14 cellular contexts compared by ENCODE assay signal in the genomic region with DNA sequence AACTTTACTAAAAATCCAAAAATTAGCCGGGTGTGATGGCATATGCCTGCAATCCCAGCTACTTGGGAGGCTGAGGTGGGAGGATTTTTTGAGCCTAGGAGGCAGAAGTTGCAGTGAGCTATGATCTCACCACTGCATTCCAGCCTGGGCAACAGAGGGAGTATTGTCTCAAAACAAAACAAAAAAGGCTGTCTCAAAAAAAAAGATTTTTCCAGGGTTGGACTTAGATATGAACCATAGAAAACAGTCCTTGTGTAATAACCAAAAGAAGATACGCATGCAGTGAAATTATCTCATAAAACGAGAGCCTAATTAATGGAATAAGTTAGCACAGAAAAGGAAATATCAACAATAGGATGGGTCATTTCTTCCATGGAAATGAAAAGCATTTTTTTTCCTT.
DNase-seq lines count a peak whose midpoint lies in the region; ATAC-seq and TF ChIP-seq lines count a peak whose summit lies in the region.
"Had no signal": no experiment of that assay in that cellular context is flagged by ENCODE, and none has a peak within 500 bp of the region (broad histone marks: within the 10 kb centered on the region; RNA-seq: fewer than 3 reads in every experiment).

No MANE protein-coding gene starts in this region.

- ATAC-seq in left ventricle myocardium superior, result peak; percentile 63
- no peak for ATAC-seq in HG02763 (IDR thresholded peaks at IDR 0.05; ENCODE audit: unreplicated experiment)
- ATAC-seq in GM18861 (IDR thresholded peaks at IDR 0.05; ENCODE audit: unreplicated experiment), result no peak
- ATAC-seq: CD8-positive, alpha-beta T cell; effector memory CD8-positive, alpha-beta T cell; pancreas had no signal

- TF ChIP-seq POLR2A in transverse colon (IDR thresholded peaks at IDR 0.05), result no peak

- TF ChIP-seq EP300 in transverse colon (IDR thresholded peaks at IDR 0.05; ENCODE audit: low read depth), result no peak

- DNase-seq in left ventricle myocardium superior (no peak), cardiac septum (ENCODE audit: low spot score) (no peak), astrocyte of the spinal cord (ENCODE audit: low read depth, low spot score) (peak; percentile 33), hepatocyte (ENCODE audit: low spot score) (no peak), transverse colon (no peak), putamen (ENCODE audit: low spot score) (no peak)
- DNase-seq: activated CD4-positive, alpha-beta T cell treated with anti-CD3 and anti-CD28 coated beads for 1 hour; CD8-positive, alpha-beta T cell; effector memory CD8-positive, alpha-beta T cell; MV-4-11; NCI-H774; pancreas had no signal

- H3K4me2 ChIP-seq in hepatocyte, result peak overlapping the region; percentile 53

- no peaks in the 10 kb centered on the region for H4K20me1 ChIP-seq in hepatocyte (ENCODE audit: insufficient read depth, poor library complexity, severe bottlenecking)

- TF ChIP-seq CTCF in astrocyte of the spinal cord (IDR thresholded peaks at IDR 0.05; ENCODE audit: low read depth, low read length) (no peak), hepatocyte (IDR thresholded peaks at IDR 0.05; ENCODE audit: poor library complexity) (no peak), transverse colon (IDR thresholded peaks at IDR 0.05) (no peak)

- H3K4me1 ChIP-seq in hepatocyte (ENCODE audit: insufficient read depth) (peaks cover 28% of the 10 kb centered on the region), transverse colon (peaks cover 0 to 7% (median 0%) of the 10 kb centered on the region in 4 donors)

- intact Hi-C loops in left ventricle myocardium superior (cut with micrococcal nuclease), result no loop called here
- intact Hi-C loops in cardiac septum (cut with DNase I), result no loop called here
- intact Hi-C loops in transverse colon (cut with DNase I; ENCODE audit: low total_unique reads), result no loop called here

- H3K27me3 ChIP-seq in hepatocyte (no peaks in the 10 kb centered on the region), transverse colon (no peaks in the 10 kb centered on the region)
- H3K27me3 ChIP-seq: pancreas had no signal

- whole genome bisulfite sequencing in hepatocyte (ENCODE audit: low lambda C conversion rate, missing lambda C conversion rate), result 83% methylated on average over 3 of the region's 3 CpGs
- WGBS in transverse colon (ENCODE audit: low coverage in 1 of 2), 2 donors, result 69 to 82% methylated on average over 3 of the region's 3 CpGs

- H3K4me3 ChIP-seq in astrocyte of the spinal cord (ENCODE audit: low read depth, low read length) (no peak overlapping the region), hepatocyte (no peak overlapping the region), transverse colon (no peak overlapping the region)
- H3K4me3 ChIP-seq: pancreas had no signal

- no peaks in the 10 kb centered on the region for H3K36me3 ChIP-seq in hepatocyte (replicated peaks; ENCODE audit: insufficient read depth, low read depth)
- H3K36me3 ChIP-seq in transverse colon, result no peaks in the 10 kb centered on the region
- H3K36me3 ChIP-seq: pancreas had no signal

- no peaks in the 10 kb centered on the region for H3K9me2 ChIP-seq in hepatocyte (replicated peaks; ENCODE audit: insufficient read depth)

- H3K27ac ChIP-seq in hepatocyte (peak overlapping the region; percentile 79), transverse colon (no peak overlapping the region)
- H3K27ac ChIP-seq: pancreas had no signal

- no peaks in the 10 kb centered on the region for H3K79me2 ChIP-seq in hepatocyte

- H2AFZ ChIP-seq in hepatocyte, result no peak overlapping the region

- in situ Hi-C loops in astrocyte of the spinal cord (cut with HindIII; ENCODE audit: low sequenced_read_pairs), result no loop called here
- in situ Hi-C loops in transverse colon (cut with MboI; ENCODE audit: low pct_ligation_motif_present in 1 of 4, low pct_unique_long_range_greater_than_20kb in 1 of 4, low sequenced_read_pairs in 3 of 4), result no loop called here

- H3K9me3 ChIP-seq in hepatocyte (ENCODE audit: low read depth), result no peaks in the 10 kb centered on the region
- H3K9me3 ChIP-seq in transverse colon, result no peaks in the 10 kb centered on the region
- H3K9me3 ChIP-seq: pancreas had no signal
